Comparison of ENCODE assay signal across 16 cellular contexts in the genomic region with DNA sequence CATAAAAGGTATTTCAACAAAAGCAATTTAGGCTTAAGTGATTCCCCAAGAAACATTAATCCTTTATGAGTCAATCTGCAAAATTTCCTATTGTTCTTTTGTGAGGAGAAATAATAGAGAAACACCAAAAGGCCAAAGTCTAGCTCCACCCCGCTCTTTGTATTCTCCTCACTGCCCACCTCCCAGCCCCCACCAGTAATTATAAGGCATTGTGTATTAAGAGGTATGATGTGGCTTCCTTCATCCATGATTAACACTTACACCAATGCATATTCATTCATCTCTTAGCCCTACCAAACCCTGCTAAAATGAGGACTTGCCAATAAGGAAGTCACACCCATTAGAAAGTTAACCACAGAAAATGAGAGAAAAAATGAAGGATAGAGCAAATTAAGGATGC.
DNase-seq lines count a peak whose midpoint lies in the region; ATAC-seq and TF ChIP-seq lines count a peak whose summit lies in the region.
"Had no signal": no experiment of that assay in that cellular context is flagged by ENCODE, and none has a peak within 500 bp of the region (broad histone marks: within the 10 kb centered on the region; RNA-seq: fewer than 3 reads in every experiment).

No MANE protein-coding gene starts in this region.

- no peak for TF ChIP-seq RAD21 in Ishikawa (IDR thresholded peaks at IDR 0.05; ENCODE audit: low read depth)

- H3K9me3 ChIP-seq in RWPE2 (ENCODE audit: severe bottlenecking), result no peaks in the 10 kb centered on the region
- H3K9me3 ChIP-seq in osteoblast (ENCODE audit: low read depth, low read length), result no peaks in the 10 kb centered on the region
- H3K9me3 ChIP-seq: BE2C had no signal

- no peaks in the 10 kb centered on the region for H4K20me1 ChIP-seq in osteoblast (ENCODE audit: insufficient read depth, low read length)

- DNase-seq in RWPE2 (ENCODE audit: low spot score) (no peak), dermis blood vessel endothelial cell (peak; percentile 81), pulmonary artery endothelial cell (ENCODE audit: low read depth, low spot score) (peak; percentile 13), osteoblast (ENCODE audit: insufficient read length, low spot score, missing footprints) (no peak)
- DNase-seq in activated CD4-positive, alpha-beta T cell treated with anti-CD3 and anti-CD28 coated beads, Interleukin-2, amount 50 U/mL, for 4 hours, result no peak
- DNase-seq: BE2C; CD4-positive, alpha-beta memory T cell; GDM1; Kasumi-1; NCI-H1436 treated with DMSO at 0.1 percent for 48 hours; NCI-H2107; NCI-H345; NCI-H774 had no signal

- peak; percentile 22; the same call in 2 of the 3 replicates for ATAC-seq in RWPE2 (ENCODE audit: low read depth)
- ATAC-seq in GM21528 (IDR thresholded peaks at IDR 0.05; ENCODE audit: low FRiP score, unreplicated experiment), result no peak
- ATAC-seq: HepG2 had no signal

- no peak overlapping the region for H3K4me2 ChIP-seq in osteoblast (ENCODE audit: insufficient read depth, low read length)

- no peak for TF ChIP-seq CTCF in RWPE2 (IDR thresholded peaks at IDR 0.05; ENCODE audit: poor library complexity, severe bottlenecking)
- TF ChIP-seq CTCF in osteoblast (IDR thresholded peaks at IDR 0.05; ENCODE audit: extremely low read depth, low read depth, low read length), result no peak

- peaks cover 24% of the 10 kb centered on the region for H3K4me1 ChIP-seq in RWPE2 (ENCODE audit: insufficient read depth, poor library complexity, severe bottlenecking)
- H3K4me1 ChIP-seq in osteoblast (ENCODE audit: insufficient read depth, low read length), result peaks cover 18% of the 10 kb centered on the region

- H3K27me3 ChIP-seq in RWPE2 (ENCODE audit: insufficient read depth, poor library complexity, severe bottlenecking) (no peaks in the 10 kb centered on the region), osteoblast (ENCODE audit: insufficient read depth, low read length) (peaks cover 8% of the 10 kb centered on the region)
- H3K27me3 ChIP-seq: BE2C had no signal

- H3K4me3 ChIP-seq in RWPE2 (ENCODE audit: severe bottlenecking) (no peak overlapping the region), osteoblast (ENCODE audit: insufficient read depth, low read length) (no peak overlapping the region)

- no peak overlapping the region for H2AFZ ChIP-seq in osteoblast (ENCODE audit: low read length)

- H3K27ac ChIP-seq in RWPE2 (ENCODE audit: poor library complexity, severe bottlenecking), result no peak overlapping the region
- no peak overlapping the region for H3K27ac ChIP-seq in osteoblast (ENCODE audit: low read depth, low read length)

- H3K36me3 ChIP-seq in RWPE2 (ENCODE audit: low read depth), result no peaks in the 10 kb centered on the region
- no peaks in the 10 kb centered on the region for H3K36me3 ChIP-seq in osteoblast (ENCODE audit: insufficient read depth, low read length)
- H3K36me3 ChIP-seq: BE2C had no signal

- no peaks in the 10 kb centered on the region for H3K79me2 ChIP-seq in osteoblast (ENCODE audit: insufficient read depth, low read length)

- TF ChIP-seq EP300 in Ishikawa (IDR thresholded peaks at IDR 0.05; ENCODE audit: borderline replicate concordance), result peak; percentile 19; the same call in 1 of the 2 replicates

TF ChIP-seq in Ishikawa, 13 proteins besides CTCF, POLR2A, EP300 and RAD21:
- TF ChIP-seq EGR1 (IDR thresholded peaks at IDR 0.05) (no peak), ZBTB7A (IDR thresholded peaks at IDR 0.05; ENCODE audit: low read depth) (no peak), NFIC (IDR thresholded peaks at IDR 0.05) (no peak), TAF1 (IDR thresholded peaks at IDR 0.05; ENCODE audit: low read depth) (no peak), FOXM1 (IDR thresholded peaks at IDR 0.05; ENCODE audit: borderline replicate concordance, low read depth) (no peak), TCF12 (IDR thresholded peaks at IDR 0.05; ENCODE audit: low read depth) (no peak), YY1 (IDR thresholded peaks at IDR 0.05; ENCODE audit: low read depth) (no peak), TEAD4 (IDR thresholded peaks at IDR 0.05) (no peak), CEBPB (IDR thresholded peaks at IDR 0.05) (no peak), CREB1 (IDR thresholded peaks at IDR 0.05; ENCODE audit: low read depth) (no peak)
- TF ChIP-seq, protein P1, sequence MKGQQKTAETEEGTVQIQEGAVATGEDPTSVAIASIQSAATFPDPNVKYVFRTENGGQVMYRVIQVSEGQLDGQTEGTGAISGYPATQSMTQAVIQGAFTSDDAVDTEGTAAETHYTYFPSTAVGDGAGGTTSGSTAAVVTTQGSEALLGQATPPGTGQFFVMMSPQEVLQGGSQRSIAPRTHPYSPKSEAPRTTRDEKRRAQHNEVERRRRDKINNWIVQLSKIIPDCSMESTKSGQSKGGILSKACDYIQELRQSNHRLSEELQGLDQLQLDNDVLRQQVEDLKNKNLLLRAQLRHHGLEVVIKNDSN (IDR thresholded peaks at IDR 0.05), result no peak
- TF ChIP-seq, protein P2, sequence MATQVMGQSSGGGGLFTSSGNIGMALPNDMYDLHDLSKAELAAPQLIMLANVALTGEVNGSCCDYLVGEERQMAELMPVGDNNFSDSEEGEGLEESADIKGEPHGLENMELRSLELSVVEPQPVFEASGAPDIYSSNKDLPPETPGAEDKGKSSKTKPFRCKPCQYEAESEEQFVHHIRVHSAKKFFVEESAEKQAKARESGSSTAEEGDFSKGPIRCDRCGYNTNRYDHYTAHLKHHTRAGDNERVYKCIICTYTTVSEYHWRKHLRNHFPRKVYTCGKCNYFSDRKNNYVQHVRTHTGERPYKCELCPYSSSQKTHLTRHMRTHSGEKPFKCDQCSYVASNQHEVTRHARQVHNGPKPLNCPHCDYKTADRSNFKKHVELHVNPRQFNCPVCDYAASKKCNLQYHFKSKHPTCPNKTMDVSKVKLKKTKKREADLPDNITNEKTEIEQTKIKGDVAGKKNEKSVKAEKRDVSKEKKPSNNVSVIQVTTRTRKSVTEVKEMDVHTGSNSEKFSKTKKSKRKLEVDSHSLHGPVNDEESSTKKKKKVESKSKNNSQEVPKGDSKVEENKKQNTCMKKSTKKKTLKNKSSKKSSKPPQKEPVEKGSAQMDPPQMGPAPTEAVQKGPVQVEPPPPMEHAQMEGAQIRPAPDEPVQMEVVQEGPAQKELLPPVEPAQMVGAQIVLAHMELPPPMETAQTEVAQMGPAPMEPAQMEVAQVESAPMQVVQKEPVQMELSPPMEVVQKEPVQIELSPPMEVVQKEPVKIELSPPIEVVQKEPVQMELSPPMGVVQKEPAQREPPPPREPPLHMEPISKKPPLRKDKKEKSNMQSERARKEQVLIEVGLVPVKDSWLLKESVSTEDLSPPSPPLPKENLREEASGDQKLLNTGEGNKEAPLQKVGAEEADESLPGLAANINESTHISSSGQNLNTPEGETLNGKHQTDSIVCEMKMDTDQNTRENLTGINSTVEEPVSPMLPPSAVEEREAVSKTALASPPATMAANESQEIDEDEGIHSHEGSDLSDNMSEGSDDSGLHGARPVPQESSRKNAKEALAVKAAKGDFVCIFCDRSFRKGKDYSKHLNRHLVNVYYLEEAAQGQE (IDR thresholded peaks at IDR 0.05; ENCODE audit: low read depth), result no peak
- TF ChIP-seq, protein P3, sequence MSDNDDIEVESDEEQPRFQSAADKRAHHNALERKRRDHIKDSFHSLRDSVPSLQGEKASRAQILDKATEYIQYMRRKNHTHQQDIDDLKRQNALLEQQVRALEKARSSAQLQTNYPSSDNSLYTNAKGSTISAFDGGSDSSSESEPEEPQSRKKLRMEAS (IDR thresholded peaks at IDR 0.05), result no peak

Comparison
In these comparisons a context has a peak if more than half of its experiments do, and no peak if none do; other contexts are left out.
1. DNase-seq: peak in dermis blood vessel endothelial cell (single experiment) and pulmonary artery endothelial cell (single experiment); none in RWPE2 (single experiment), osteoblast (single experiment) and activated CD4-positive, alpha-beta T cell treated with anti-CD3 and anti-CD28 coated beads, Interleukin-2, amount 50 U/mL, for 4 hours (0 of 2).